10 cellular contexts compared by ENCODE assay signal in genomic region chr10:97279121-97279815, GRCh38. TPM values are rescaled to one million over a fixed set of nuclear protein-coding genes. Genes with fewer than 3 reads are reported as not detected.
DNase-seq lines count a peak whose midpoint lies in the region; ATAC-seq, FAIRE-seq and TF ChIP-seq lines count a peak whose summit lies in the region.
"Had no signal": no experiment of that assay in that cellular context is flagged by ENCODE, and none has a peak within 500 bp of the region (broad histone marks: within the 10 kb centered on the region; RNA-seq: fewer than 3 reads in every experiment).

No MANE protein-coding gene starts in this region.

- H3K4me3 ChIP-seq in heart left ventricle (no peak overlapping the region), aorta (ENCODE audit: low read length in 2 of 2) (no peak overlapping the region)

- no peak for TF ChIP-seq POLR2A in heart left ventricle (IDR thresholded peaks at IDR 0.05)
- no peak for TF ChIP-seq POLR2A in H54 (IDR thresholded peaks at IDR 0.05; ENCODE audit: low read depth, low read length)

- DNase-seq in heart left ventricle (no peak), Right ventricle myocardium inferior (ENCODE audit: missing footprints) (no peak), astrocyte of the hippocampus (ENCODE audit: low read depth, low spot score) (peak; percentile 26), lung microvascular endothelial cell (ENCODE audit: low read depth in 2 of 2) (peak; percentile 9 to 26), aorta (no peak), AML-193 (lab: John Stamatoyannopoulos, UW) (no peak), H54 (ENCODE audit: insufficient read length, low spot score) (no peak)
- DNase-seq: stimulated activated CD4-positive, alpha-beta T cell treated with anti-CD3 and anti-CD28 coated beads, Interleukin-12 subunit alpha, Interleukin-12 subunit beta, amount 100 ng/mL, for 4 hours; substantia nigra had no signal

- no peaks in the 10 kb centered on the region for H3K9me3 ChIP-seq in heart left ventricle
- H3K9me3 ChIP-seq in aorta (ENCODE audit: control insufficient read depth, low read length), result no peaks in the 10 kb centered on the region

- H3K4me1 ChIP-seq in heart left ventricle (peaks cover 0 to 25% (median 11%) of the 10 kb centered on the region in 12 donors), aorta (ENCODE audit: control insufficient read depth in 1 of 2, insufficient read depth in 2 of 2, low read length in 2 of 2) (peaks cover 0 to 2% of the 10 kb centered on the region in 2 donors)

- TF ChIP-seq CTCF in heart left ventricle (IDR thresholded peaks at IDR 0.05), result no peak

- H3K27ac ChIP-seq in heart left ventricle, result peak overlapping the region in 11 of 12 donors; percentile 2 to 64 (median 42)
- no peak overlapping the region for H3K27ac ChIP-seq in aorta (ENCODE audit: low read depth in 1 of 2, low read length in 2 of 2)

- FAIRE-seq in H54 (lab: Jason Lieb, UNC), result no peak

- H3K36me3 ChIP-seq in heart left ventricle (no peaks in the 10 kb centered on the region), aorta (ENCODE audit: control insufficient read depth in 1 of 2, insufficient read depth in 2 of 2, low read length in 1 of 2) (no peaks in the 10 kb centered on the region)

- WGBS in heart left ventricle, 4 donors, result 76 to 82% (median 79%) methylated on average over 9 of the region's 9 CpGs
- WGBS in aorta, 2 donors, result 70 to 71% methylated on average over 9 of the region's 9 CpGs

- H3K27me3 ChIP-seq in heart left ventricle, result no peaks in the 10 kb centered on the region
- no peaks in the 10 kb centered on the region for H3K27me3 ChIP-seq in aorta (ENCODE audit: control insufficient read depth in 1 of 2, insufficient read depth in 2 of 2, low read length in 1 of 2)

- ATAC-seq in heart left ventricle (no peak), Right ventricle myocardium inferior (no peak), aorta (ENCODE audit: low FRiP score) (peak; percentile 15), HG03342 (IDR thresholded peaks at IDR 0.05; ENCODE audit: unreplicated experiment) (no peak)

- intact Hi-C loops in heart left ventricle (cut with DNase I) (loop anchor here in 7 of 10 donors (2.0 to 10.0 kb wide), 8 partner anchors 38 to 78 kb away; partner anchors contain the start of genes FRAT2 (in 4 of the 7) and FRAT1 (in 2 of the 7)), Right ventricle myocardium inferior (cut with DNase I) (loop anchor here (2.0 kb wide), 1 partner anchor 54 kb away; no protein-coding TSS in a partner anchor), aorta (cut with DNase I) (loop anchor here (5.0 to 10.0 kb wide), 3 partner anchors 56 to 78 kb away; partner anchors contain the start of gene FRAT2 (in 1 of the 2))

RNA-seq across cellular contexts. Expression of gene ARHGAP19, which starts 13.2 kb away (rescaled TPM):
- total RNA-seq in heart left ventricle, result 1 to 10 TPM; 3.0 to 7.4 (median 4.1) TPM
- 1 to 10 TPM; 1.1 to 2.7 TPM for polyA plus RNA-seq in heart left ventricle
- 5.6 TPM for total RNA-seq in Right ventricle myocardium inferior
- 6.2 and 8.3 TPM in 2 replicates for total RNA-seq in lung microvascular endothelial cell
- total RNA-seq in aorta, result 1 to 10 TPM; 9.0 to 9.4 TPM
- 10 to 100 TPM in 1 of 2 donors, 1 to 10 TPM in 1; 1.8 to 12.8 TPM for polyA plus RNA-seq in aorta

RNA-seq across cellular contexts. Expression of gene FRAT1, which starts 39.8 kb away (rescaled TPM):
- total RNA-seq in heart left ventricle, result 1 to 10 TPM; 2.0 to 5.2 (median 4.4) TPM
- polyA plus RNA-seq in heart left ventricle, result 1 to 10 TPM; 1.1 to 2.0 TPM
- total RNA-seq in Right ventricle myocardium inferior, result 5.4 TPM
- 3.7 and 5.8 TPM in 2 replicates for total RNA-seq in lung microvascular endothelial cell
- total RNA-seq in aorta, result 1 to 10 TPM; 2.4 to 4.5 TPM
- 1 to 10 TPM; 1.5 TPM for polyA plus RNA-seq in aorta

RNA-seq across cellular contexts. Expression of gene FRAT2, which starts 55.3 kb away (rescaled TPM):
- total RNA-seq in heart left ventricle (10 to 100 TPM in 1 of 9 donors, 1 to 10 TPM in 8; 4.4 to 12.4 (median 7.5) TPM), Right ventricle myocardium inferior (9.1 TPM), lung microvascular endothelial cell (8.1 and 13.9 TPM in 2 replicates), aorta (1 to 10 TPM; 5.5 to 8.6 TPM)
- polyA plus RNA-seq in heart left ventricle (1 to 10 TPM; 3.4 to 4.6 TPM), aorta (1 to 10 TPM; 3.0 to 7.0 TPM)

Comparison
In these comparisons a context has a peak if more than half of its experiments do, and no peak if none do; other contexts are left out.
1. DNase-seq: peak in astrocyte of the hippocampus (single experiment) and lung microvascular endothelial cell (2 of 2); none in heart left ventricle (0 of 5), Right ventricle myocardium inferior (single experiment), aorta (0 of 2), AML-193 (0 of 2) and H54 (single experiment).
2. H3K27ac ChIP-seq: peak in heart left ventricle (11 of 12); none in aorta (0 of 2).